Comparison of ENCODE assay signal across 14 cellular contexts in the genomic region with DNA sequence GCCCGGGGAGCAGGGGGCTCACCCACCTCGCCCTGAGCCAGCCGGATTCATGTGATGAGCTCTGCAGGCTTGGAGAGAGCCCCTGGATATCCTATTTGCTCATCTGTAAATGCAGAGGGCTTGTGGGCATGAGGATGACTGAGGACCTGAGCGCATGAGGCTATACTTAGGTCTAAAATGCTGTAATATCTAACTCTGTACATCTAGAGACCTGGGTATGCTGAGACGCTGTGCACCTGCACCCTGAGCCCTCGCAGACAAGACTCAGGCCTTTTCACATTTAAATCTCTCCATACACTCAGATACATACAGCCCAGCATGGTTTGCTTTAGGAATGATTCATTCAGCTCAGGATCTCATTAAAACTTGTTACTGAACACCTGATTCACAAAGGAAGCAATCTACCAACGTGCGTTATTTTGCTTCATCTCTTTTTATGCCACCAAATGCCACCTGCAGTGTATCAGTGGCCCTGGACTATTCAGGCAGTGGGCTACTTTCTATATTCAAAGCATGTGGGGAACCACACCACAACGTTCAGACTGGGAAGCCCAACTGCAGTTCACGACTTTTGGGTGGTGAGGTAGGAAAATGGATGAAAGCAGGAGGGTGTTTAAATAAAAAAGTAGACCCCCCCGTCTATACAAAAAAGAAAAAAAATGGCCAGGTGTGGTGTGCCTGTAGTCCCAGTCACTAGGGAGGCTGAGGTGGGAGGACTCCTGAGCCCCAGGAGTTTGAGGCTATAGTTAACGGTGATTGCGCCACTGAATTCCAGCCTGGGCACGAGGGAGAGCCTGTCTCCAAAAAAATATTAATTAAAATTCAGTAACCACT. TPM values are rescaled to one million over a fixed set of nuclear protein-coding genes. Genes with fewer than 3 reads are reported as not detected.
A peak's percentile ranks its signal among the peaks of the same experiment; 100 is the strongest.
DNase-seq lines count a peak whose midpoint lies in the region; ATAC-seq, FAIRE-seq and TF ChIP-seq lines count a peak whose summit lies in the region.
"Had no signal": no experiment of that assay in that cellular context is flagged by ENCODE, and none has a peak within 500 bp of the region (broad histone marks: within the 10 kb centered on the region; RNA-seq: fewer than 3 reads in every experiment).

No MANE protein-coding gene starts in this region.

- 80% methylated on average over 14 of the region's 14 CpGs for WGBS in HepG2 (ENCODE audit: low lambda C conversion rate)
- WGBS in right lobe of liver (ENCODE audit: insufficient coverage, low coverage, low lambda C conversion rate, missing lambda C conversion rate) = 70% methylated on average over 8 of the region's 14 CpGs

- H3K36me3 ChIP-seq in HepG2 (replicated peaks in 1 of 2; ENCODE audit: control insufficient read depth in 1 of 2, insufficient read depth in 2 of 2, low read length in 2 of 2) (peaks cover 0 to 5% of the 10 kb centered on the region in 2 experiments; a peak in 2 of 5 replicates), right lobe of liver (no peaks in the 10 kb centered on the region), PC-3 (ENCODE audit: low read depth, low read length) (no peaks in the 10 kb centered on the region), left ventricle myocardium inferior (no peaks in the 10 kb centered on the region)
- H3K36me3 ChIP-seq: SJSA1 had no signal

- CTCF ChIA-PET in HepG2 (lab: Yijun Ruan, JAX; ENCODE audit: low intra/inter-chr PET ratio, low total read pairs) = no interaction called here
- CTCF ChIA-PET in PC-3 (lab: Charles Lee) = no interaction called here

- no peak for TF ChIP-seq EP300 in HepG2 (IDR thresholded peaks at IDR 0.05; ENCODE audit: low read depth in 2 of 2, low read length in 2 of 2)
- no peak for TF ChIP-seq EP300 in HepG2 (CRISPR knock-in tag; IDR thresholded peaks at IDR 0.05; ENCODE audit: borderline replicate concordance)

- peaks cover 93% of the 10 kb centered on the region for H3K79me2 ChIP-seq in HepG2 (ENCODE audit: insufficient read depth, low read length)
- peaks cover 95% of the 10 kb centered on the region for H3K79me2 ChIP-seq in PC-3 (ENCODE audit: low read length)

- H3K4me2 ChIP-seq in HepG2 (ENCODE audit: low read depth, low read length) (peak overlapping the region; percentile 34), PC-3 (ENCODE audit: low read length) (no peak overlapping the region)

- TF ChIP-seq CTCF in HepG2 (CRISPR knock-in tag; IDR thresholded peaks at IDR 0.05) (no peak), right lobe of liver (IDR thresholded peaks at IDR 0.05) (no peak), PC-3 (conservative IDR thresholded peaks at IDR 0.05; ENCODE audit: low read depth, low read length) (no peak), left ventricle myocardium inferior (IDR thresholded peaks at IDR 0.05; ENCODE audit: borderline replicate concordance) (no peak)

- peak overlapping the region; percentile 17 to 69 (median 66) for H3K4me3 Mint-ChIP-seq in immature natural killer cell

- H4K20me1 ChIP-seq in HepG2 (ENCODE audit: insufficient read depth, low read length) (peaks cover 95% of the 10 kb centered on the region), PC-3 (ENCODE audit: low read length) (peaks cover 90% of the 10 kb centered on the region)

- H3K27ac ChIP-seq in HepG2 (ENCODE audit: extremely low read length, insufficient read depth, low read length) (peak overlapping the region; percentile 3), right lobe of liver (no peak overlapping the region), PC-3 (ENCODE audit: low read length) (no peak overlapping the region), left ventricle myocardium inferior (replicated peaks) (no peak overlapping the region)
- H3K27ac ChIP-seq: SJSA1 had no signal

- no peak for DNase-seq in HepG2 (ENCODE audit: low spot score)
- no peak for DNase-seq in right lobe of liver
- peak; percentile 19 for DNase-seq in PC-3
- no peak for DNase-seq in immature natural killer cell
- DNase-seq in left ventricle myocardium inferior = no peak
- DNase-seq in T-helper 9 cell = no peak
- DNase-seq in NCI-H1105 treated with DMSO at 0.1 percent for 48 hours (lab: John Stamatoyannopoulos, UW) = no peak
- DNase-seq in NOMO-1 (lab: John Stamatoyannopoulos, UW; ENCODE audit: unreplicated experiment in 2 of 2) = no peak
- DNase-seq: central memory CD4-positive, alpha-beta T cell; foreskin melanocyte; KG1; mammary epithelial cell had no signal

- POLR2A ChIA-PET in HepG2 (lab: Yijun Ruan, JAX) = interaction anchor here (1.1 to 1.6 kb wide), 3 partner anchors 12 to 140 kb away, joined by 3 to 5 read pairs (median 4); a partner anchor contains a TSS
- POLR2A ChIA-PET in PC-3 (lab: Charles Lee; ENCODE audit: unreplicated experiment) = no interaction called here

- H3K36me3 Mint-ChIP-seq in immature natural killer cell = no peaks in the 10 kb centered on the region

- H3K27me3 Mint-ChIP-seq in immature natural killer cell (ENCODE audit: low read depth in 3 of 3) = peaks cover 0 to 13% (median 4%) of the 10 kb centered on the region in 3 donors

- no peaks in the 10 kb centered on the region for H3K9me3 Mint-ChIP-seq in immature natural killer cell

- H3F3A ChIP-seq in PC-3 (ENCODE audit: low read length, unreplicated experiment) = no peaks in the 10 kb centered on the region

- H3K4me3 ChIP-seq in HepG2 (replicated peaks in 1 of 3; ENCODE audit: insufficient read depth in 1 of 3, low read depth in 2 of 3, low read length in 3 of 3) (0 out of 6 replicates have a peak overlapping the region, but pooled peaks of 1 of the 3 experiments have one; percentile 1), right lobe of liver (no peak overlapping the region), PC-3 (ENCODE audit: low read length) (no peak overlapping the region), left ventricle myocardium inferior (no peak overlapping the region)
- H3K4me3 ChIP-seq: SJSA1 had no signal

- peaks cover 85 to 93% of the 10 kb centered on the region in 2 donors for H3K4me1 Mint-ChIP-seq in immature natural killer cell

- H3K27me3 ChIP-seq in HepG2 (ENCODE audit: control insufficient read depth in 1 of 2, insufficient read depth in 2 of 2, low read length in 2 of 2) (no peaks in the 10 kb centered on the region), right lobe of liver (no peaks in the 10 kb centered on the region), PC-3 (ENCODE audit: low read length) (no peaks in the 10 kb centered on the region), left ventricle myocardium inferior (ENCODE audit: low read depth) (no peaks in the 10 kb centered on the region)
- H3K27me3 ChIP-seq: SJSA1 had no signal

- H3K9ac ChIP-seq in HepG2 (ENCODE audit: insufficient read depth, low read depth, low read length) = 0 out of 2 replicates have a peak overlapping the region, but pooled peaks have one; percentile 4
- H3K9ac ChIP-seq in PC-3 (ENCODE audit: low read length) = no peak overlapping the region

- H3K27ac Mint-ChIP-seq in immature natural killer cell = peak overlapping the region; percentile 29 to 71 (median 52)

- H3K4me1 ChIP-seq in HepG2 (ENCODE audit: insufficient read depth, low read length) (peaks cover 94% of the 10 kb centered on the region), right lobe of liver (peaks cover 1 to 43% (median 12%) of the 10 kb centered on the region in 4 donors), PC-3 (ENCODE audit: insufficient read depth, low read length) (no peaks in the 10 kb centered on the region), left ventricle myocardium inferior (peaks cover 92% of the 10 kb centered on the region)

- no peak for TF ChIP-seq RAD21 in HepG2 (CRISPR knock-in tag; IDR thresholded peaks at IDR 0.05)

- BruUV-seq in HepG2 (replicated peaks; lab: Mats Ljungman, UMichigan) (no TSS peak), PC-3 (replicated peaks; lab: Mats Ljungman, UMichigan) (no TSS peak)

- FAIRE-seq in HepG2 (lab: Jason Lieb, UNC) = no peak
- FAIRE-seq: small intestine had no signal

- in situ Hi-C loops in HepG2 (cut with HindIII; ENCODE audit: extremely low pct_ligation_motif_present, low pct_unique_long_range_greater_than_20kb) = no loop called here

- H2AFZ ChIP-seq in HepG2 (ENCODE audit: low read length) (no peak overlapping the region), PC-3 (ENCODE audit: low read length) (no peak overlapping the region)

- intact Hi-C loops in HepG2 (cut with micrococcal nuclease; ENCODE audit: unreplicated experiment) (loop anchor here (2.0 kb wide), 1 partner anchor 15 kb away; no protein-coding TSS in a partner anchor), right lobe of liver (cut with DNase I) (no loop called here), PC-3 (cut with micrococcal nuclease) (no loop called here), left ventricle myocardium inferior (cut with micrococcal nuclease) (loop anchor here (5.0 to 10.0 kb wide), 2 partner anchors 124 to 143 kb away; a partner anchor contains a TSS)

- ATAC-seq in HepG2 (no peak), right lobe of liver (no peak), PC-3 (peak; percentile 77)

- no peaks in the 10 kb centered on the region for H3K9me3 ChIP-seq in HepG2 (ENCODE audit: low read length)
- H3K9me3 ChIP-seq in right lobe of liver = no peaks in the 10 kb centered on the region
- no peaks in the 10 kb centered on the region for H3K9me3 ChIP-seq in PC-3 (ENCODE audit: low read length)
- no peaks in the 10 kb centered on the region for H3K9me3 ChIP-seq in left ventricle myocardium inferior (replicated peaks)
- H3K9me3 ChIP-seq: SJSA1 had no signal

- TF ChIP-seq POLR2A in HepG2 (IDR thresholded peaks at IDR 0.05; ENCODE audit: insufficient read depth in 1 of 2, low read depth in 2 of 2, low read length in 2 of 2) (peak in 1 of 2 experiments; percentile 26; a peak in 1 of 4 replicates), right lobe of liver (IDR thresholded peaks at IDR 0.05) (no peak)

- H3K9me2 ChIP-seq in PC-3 (replicated peaks; ENCODE audit: low read length) = no peaks in the 10 kb centered on the region

RNA-seq across cellular contexts. Expression of a gene that starts 12.0 kb away (rescaled TPM):
- total RNA-seq in HepG2 (2016; rRNA removed; fragmentation: Illumina TruSeq; extraction: Trizol) (173 and 177 TPM in 2 replicates), right lobe of liver (10 to 100 TPM; 46.8 to 55.8 (median 49.1) TPM), PC-3 (2014; rRNA removed) (52.8 and 73.8 TPM in 2 replicates), left ventricle myocardium inferior (54.7 TPM)
- 42.2 and 47.1 TPM in 2 replicates for total RNA-seq in HepG2 (2016; cell fraction: cytosol; rRNA removed; fragmentation: Illumina TruSeq; extraction: Trizol; ENCODE audit: low read depth)
- 166 and 185 TPM in 2 replicates for total RNA-seq in HepG2 (2016; cell fraction: insoluble cytoplasmic fraction; rRNA removed; fragmentation: Illumina TruSeq; extraction: Trizol)
- total RNA-seq in HepG2 (2016; cell fraction: membrane; rRNA removed; fragmentation: Illumina TruSeq; extraction: Trizol) = 53.5 and 58.7 TPM in 2 replicates
- 231 and 239 TPM in 2 replicates for total RNA-seq in HepG2 (2016; cell fraction: nucleus; rRNA removed; fragmentation: Illumina TruSeq; extraction: Trizol)
- polyA plus RNA-seq in HepG2 (2011; rRNA removed) (52.5 and 58.4 TPM in 2 replicates), immature natural killer cell (10 to 100 TPM in 2 of 3 donors, 1 to 10 TPM in 1; 4.4 to 11.9 (median 10.2) TPM)
- polyA plus RNA-seq in HepG2 (2011; cell fraction: cytosol; rRNA removed) = 16.6 and 26.6 TPM in 2 replicates
- polyA plus RNA-seq in HepG2 (2011; cell fraction: nucleus; rRNA removed) = 77.7 and 102 TPM in 2 replicates
- 151 and 152 TPM in 2 replicates for polyA plus RNA-seq in HepG2 (2012)
- polyA plus RNA-seq in HepG2 (2016; cell fraction: cytosol; fragmentation: Illumina TruSeq; extraction: Trizol; ENCODE audit: low read depth) = 5.3 and 6.8 TPM in 2 replicates
- polyA plus RNA-seq in HepG2 (2016; cell fraction: insoluble cytoplasmic fraction; fragmentation: Illumina TruSeq; extraction: Trizol; ENCODE audit: low read depth) = 200 and 216 TPM in 2 replicates
- polyA plus RNA-seq in HepG2 (2016; cell fraction: membrane; fragmentation: Illumina TruSeq; extraction: Trizol; ENCODE audit: low read depth) = 18.6 and 26.0 TPM in 2 replicates
- 243 and 249 TPM in 2 replicates for polyA plus RNA-seq in HepG2 (2016; cell fraction: nucleus; fragmentation: Illumina TruSeq; extraction: Trizol; ENCODE audit: insufficient read depth, low read depth)
- 135 and 250 TPM in 2 replicates for polyA minus RNA-seq in HepG2 (2011; rRNA and poly(A)+ RNA removed; ENCODE audit: low replicate concordance)
- polyA minus RNA-seq in HepG2 (2011; cell fraction: cytosol; rRNA and poly(A)+ RNA removed) = 49.2 and 87.1 TPM in 2 replicates
- 329 and 403 TPM in 2 replicates for polyA minus RNA-seq in HepG2 (2011; cell fraction: nucleus; rRNA and poly(A)+ RNA removed)

Comparison
In these comparisons a context has a peak if more than half of its experiments do, and no peak if none do; other contexts are left out.
1. intact Hi-C loops: an anchor here in HepG2 (2.0 kb wide) and left ventricle myocardium inferior (5.0 to 10.0 kb wide); none called in right lobe of liver and PC-3.